ENCODE assay signal across 18 cellular contexts in genomic region chr16:85777583-85778310, GRCh38. TPM values are rescaled to one million over a fixed set of nuclear protein-coding genes. Genes with fewer than 3 reads are reported as not detected.
A peak's percentile ranks its signal among the peaks of the same experiment; 100 is the strongest.
DNase-seq lines count a peak whose midpoint lies in the region; TF ChIP-seq lines count a peak whose summit lies in the region.
"Had no signal": no experiment of that assay in that cellular context is flagged by ENCODE, and none has a peak within 500 bp of the region (broad histone marks: within the 10 kb centered on the region; RNA-seq: fewer than 3 reads in every experiment).

No MANE protein-coding gene starts in this region.

- no peaks in the 10 kb centered on the region for H3K27me3 Mint-ChIP-seq in activated CD4-positive, alpha-beta T cell treated with anti-CD3 and anti-CD28 coated beads, Interleukin-2, amount 10 ng/mL, durations not matched to agents 7 days and 5 days
- H3K27me3 Mint-ChIP-seq: activated B cell treated with CpG ODN at 0.5 μM for 24 hours; activated naive CD4-positive, alpha-beta T cell treated with anti-CD3 and anti-CD28 coated beads, Interleukin-2, amount 50 U/mL, for 24 hours; effector memory CD8-positive, alpha-beta T cell had no signal

- H2AFZ ChIP-seq in parathyroid adenoma, result no peak overlapping the region
- no peak overlapping the region for H2AFZ ChIP-seq in smooth muscle cell (ENCODE audit: low read depth)

- H3K4me3 Mint-ChIP-seq in activated CD4-positive, alpha-beta T cell treated with anti-CD3 and anti-CD28 coated beads, Interleukin-2, amount 10 ng/mL, durations not matched to agents 7 days and 5 days, result no peak overlapping the region
- H3K4me3 Mint-ChIP-seq: activated B cell treated with CpG ODN at 0.5 μM for 24 hours; activated naive CD4-positive, alpha-beta T cell treated with anti-CD3 and anti-CD28 coated beads, Interleukin-2, amount 50 U/mL, for 24 hours; effector memory CD8-positive, alpha-beta T cell had no signal

- peak; percentile 71 for DNase-seq in EL
- peak; percentile 94 for DNase-seq in M059J (ENCODE audit: low read depth)
- DNase-seq in dermis blood vessel endothelial cell, result peak; percentile 43
- no peak for DNase-seq in NCI-H526 treated with DMSO at 0.1 percent for 48 hours (lab: John Stamatoyannopoulos, UW)
- no peak for DNase-seq in smooth muscle cell (lab: John Stamatoyannopoulos, UW; ENCODE audit: unreplicated experiment)
- DNase-seq in activated CD4-positive, alpha-beta T cell treated with anti-CD3 and anti-CD28 coated beads, Interleukin-2, amount 10 ng/mL, durations not matched to agents 7 days and 5 days, result no peak
- DNase-seq: activated B cell treated with CpG ODN at 0.5 μM for 24 hours; effector memory CD8-positive, alpha-beta T cell; NCI-H2107; pancreas; stimulated activated CD4-positive, alpha-beta T cell treated with anti-CD3 and anti-CD28 coated beads, Interleukin-15, amount 100 ng/mL, for 24 hours had no signal

- H3K9ac ChIP-seq in parathyroid adenoma (no peak overlapping the region), smooth muscle cell (ENCODE audit: low read depth) (no peak overlapping the region)
- H3K9ac ChIP-seq: BLaER1 had no signal

- H3K4me1 Mint-ChIP-seq in activated CD4-positive, alpha-beta T cell treated with anti-CD3 and anti-CD28 coated beads, Interleukin-2, amount 10 ng/mL, durations not matched to agents 7 days and 5 days, result no peaks in the 10 kb centered on the region
- H3K4me1 Mint-ChIP-seq: activated B cell treated with CpG ODN at 0.5 μM for 24 hours; activated naive CD4-positive, alpha-beta T cell treated with anti-CD3 and anti-CD28 coated beads, Interleukin-2, amount 50 U/mL, for 24 hours had no signal

- TF ChIP-seq CTCF in parathyroid adenoma (IDR thresholded peaks at IDR 0.05) (no peak), smooth muscle cell (IDR thresholded peaks at IDR 0.05; ENCODE audit: borderline replicate concordance, insufficient read depth, poor library complexity, severe bottlenecking) (no peak)

- H3F3A ChIP-seq in smooth muscle cell (ENCODE audit: low read depth), result no peaks in the 10 kb centered on the region

- H3K27ac ChIP-seq in parathyroid adenoma (peak overlapping the region; percentile 17), smooth muscle cell (ENCODE audit: low read depth) (no peak overlapping the region)
- H3K27ac ChIP-seq: BLaER1, cardiac muscle cell, pancreas, SK-N-MC, suprapubic skin had no signal

- H3K27ac Mint-ChIP-seq in activated CD4-positive, alpha-beta T cell treated with anti-CD3 and anti-CD28 coated beads, Interleukin-2, amount 10 ng/mL, durations not matched to agents 7 days and 5 days, result no peak overlapping the region
- H3K27ac Mint-ChIP-seq: activated B cell treated with CpG ODN at 0.5 μM for 24 hours; activated naive CD4-positive, alpha-beta T cell treated with anti-CD3 and anti-CD28 coated beads, Interleukin-2, amount 50 U/mL, for 24 hours had no signal

- peaks cover 28% of the 10 kb centered on the region for H4K20me1 ChIP-seq in smooth muscle cell (ENCODE audit: low read depth)

- H3K9me3 ChIP-seq in parathyroid adenoma (ENCODE audit: control insufficient read depth, low read length) (no peaks in the 10 kb centered on the region), smooth muscle cell (replicated peaks; ENCODE audit: low read depth) (no peaks in the 10 kb centered on the region)
- H3K9me3 ChIP-seq: BLaER1, pancreas, suprapubic skin had no signal

- no peaks in the 10 kb centered on the region for H3K9me3 Mint-ChIP-seq in activated CD4-positive, alpha-beta T cell treated with anti-CD3 and anti-CD28 coated beads, Interleukin-2, amount 10 ng/mL, durations not matched to agents 7 days and 5 days
- H3K9me3 Mint-ChIP-seq: activated B cell treated with CpG ODN at 0.5 μM for 24 hours; activated naive CD4-positive, alpha-beta T cell treated with anti-CD3 and anti-CD28 coated beads, Interleukin-2, amount 50 U/mL, for 24 hours; effector memory CD8-positive, alpha-beta T cell had no signal

- H3K36me3 ChIP-seq in parathyroid adenoma (ENCODE audit: control insufficient read depth, insufficient read depth, low read length) (no peaks in the 10 kb centered on the region), smooth muscle cell (ENCODE audit: low read depth) (peaks cover 4% of the 10 kb centered on the region)

- H3K79me2 ChIP-seq in parathyroid adenoma (no peaks in the 10 kb centered on the region), smooth muscle cell (ENCODE audit: low read depth) (peaks cover 3% of the 10 kb centered on the region)

- WGBS in smooth muscle cell (ENCODE audit: low lambda C conversion rate), result 78% methylated on average over 4 of the region's 4 CpGs

- CTCF ChIA-PET in activated CD4-positive, alpha-beta T cell treated with anti-CD3 and anti-CD28 coated beads, Interleukin-2, amount 10 ng/mL, durations not matched to agents 7 days and 5 days (lab: Charles Lee), result no interaction called here

- peaks cover 10% of the 10 kb centered on the region for H3K36me3 Mint-ChIP-seq in activated CD4-positive, alpha-beta T cell treated with anti-CD3 and anti-CD28 coated beads, Interleukin-2, amount 10 ng/mL, durations not matched to agents 7 days and 5 days (ENCODE audit: low read depth)

- H3K4me2 ChIP-seq in parathyroid adenoma (ENCODE audit: low read length), result no peak overlapping the region
- no peak overlapping the region for H3K4me2 ChIP-seq in smooth muscle cell
- H3K4me2 ChIP-seq: BLaER1 had no signal

- H3K4me3 ChIP-seq in parathyroid adenoma (ENCODE audit: low read depth, low read length) (no peak overlapping the region), smooth muscle cell (no peak overlapping the region)
- H3K4me3 ChIP-seq: BLaER1, cardiac muscle cell, GM12878, pancreas, SK-N-MC, suprapubic skin had no signal

- H3K27me3 ChIP-seq in parathyroid adenoma (ENCODE audit: control insufficient read depth, insufficient read depth, low read length) (no peaks in the 10 kb centered on the region), smooth muscle cell (ENCODE audit: low read depth) (no peaks in the 10 kb centered on the region)
- H3K27me3 ChIP-seq: BLaER1, cardiac muscle cell, pancreas, suprapubic skin had no signal

- POLR2A ChIA-PET in activated CD4-positive, alpha-beta T cell treated with anti-CD3 and anti-CD28 coated beads, Interleukin-2, amount 10 ng/mL, durations not matched to agents 7 days and 5 days (lab: Charles Lee), result no interaction called here

- H3K4me1 ChIP-seq in parathyroid adenoma, result peaks cover 7% of the 10 kb centered on the region
- no peaks in the 10 kb centered on the region for H3K4me1 ChIP-seq in smooth muscle cell (ENCODE audit: low read depth)
- H3K4me1 ChIP-seq: BLaER1 had no signal

RNA-seq across cellular contexts. Expression of gene EMC8, which starts 21.6 kb away (rescaled TPM):
- total RNA-seq in M059J (2014; rRNA removed; shearing (Covaris generic)), result 58.2 and 59.0 TPM in 2 replicates
- 36.0 and 36.1 TPM in 2 replicates for total RNA-seq in dermis blood vessel endothelial cell
- 32.8 and 40.4 TPM in 2 replicates for total RNA-seq in smooth muscle cell
- 40.9 and 49.2 TPM in 2 replicates for polyA plus RNA-seq in smooth muscle cell
- 10 to 100 TPM; 24.0 to 27.6 TPM for total RNA-seq in activated CD4-positive, alpha-beta T cell treated with anti-CD3 and anti-CD28 coated beads, Interleukin-2, amount 10 ng/mL, durations not matched to agents 7 days and 5 days

RNA-seq across cellular contexts. Expression of gene COX4I1, which starts 21.7 kb away (rescaled TPM):
- 473 and 552 TPM in 2 replicates for total RNA-seq in M059J (2014; rRNA removed; shearing (Covaris generic))
- total RNA-seq in dermis blood vessel endothelial cell (321 and 608 TPM in 2 replicates), smooth muscle cell (342 and 349 TPM in 2 replicates)
- polyA plus RNA-seq in smooth muscle cell, result 586 and 612 TPM in 2 replicates
- 100 to 1,000 TPM; 461 to 486 TPM for total RNA-seq in activated CD4-positive, alpha-beta T cell treated with anti-CD3 and anti-CD28 coated beads, Interleukin-2, amount 10 ng/mL, durations not matched to agents 7 days and 5 days

RNA-seq across cellular contexts. Expression of gene C16orf74, which starts 26.9 kb away (rescaled TPM):
- total RNA-seq in M059J (2014; rRNA removed; shearing (Covaris generic)), result 3.0 and 4.2 TPM in 2 replicates
- total RNA-seq in dermis blood vessel endothelial cell (9.4 and 12.4 TPM in 2 replicates), smooth muscle cell (0.31 and 1.8 TPM in 2 replicates)
- 1.7 and 5.2 TPM in 2 replicates for polyA plus RNA-seq in smooth muscle cell
- 1 to 10 TPM; 1.6 to 1.7 TPM for total RNA-seq in activated CD4-positive, alpha-beta T cell treated with anti-CD3 and anti-CD28 coated beads, Interleukin-2, amount 10 ng/mL, durations not matched to agents 7 days and 5 days

Comparison
In these comparisons a context has a peak if more than half of its experiments do, and no peak if none do; other contexts are left out.
1. DNase-seq: peak in EL (single experiment), M059J (single experiment) and dermis blood vessel endothelial cell (single experiment); none in NCI-H526 treated with DMSO at 0.1 percent for 48 hours (single experiment), smooth muscle cell (single experiment) and activated CD4-positive, alpha-beta T cell treated with anti-CD3 and anti-CD28 coated beads, Interleukin-2, amount 10 ng/mL, durations not matched to agents 7 days and 5 days (single experiment).